8 cellular contexts compared by ENCODE assay signal in genomic region chr3:5017953-5018531, GRCh38. TPM values are rescaled to one million over a fixed set of nuclear protein-coding genes. Genes with fewer than 3 reads are reported as not detected.
DNase-seq lines count a peak whose midpoint lies in the region; ATAC-seq and TF ChIP-seq lines count a peak whose summit lies in the region.

No MANE protein-coding gene starts in this region.

- H3K79me2 ChIP-seq in PC-3 (ENCODE audit: low read length) (no peaks in the 10 kb centered on the region), osteoblast (ENCODE audit: insufficient read depth, low read length) (no peaks in the 10 kb centered on the region)

- H3K4me3 Mint-ChIP-seq in CD4-positive, CD25-positive, alpha-beta regulatory T cell, result no peak overlapping the region

- H3K36me3 ChIP-seq in CD4-positive, CD25-positive, alpha-beta regulatory T cell (ENCODE audit: control insufficient read depth, insufficient read depth, low read length), result no peaks in the 10 kb centered on the region
- no peaks in the 10 kb centered on the region for H3K36me3 ChIP-seq in PC-3 (ENCODE audit: low read depth, low read length)
- no peaks in the 10 kb centered on the region for H3K36me3 ChIP-seq in osteoblast (ENCODE audit: insufficient read depth, low read length)

- peaks cover 6% of the 10 kb centered on the region for H3K27me3 Mint-ChIP-seq in CD4-positive, CD25-positive, alpha-beta regulatory T cell

- POLR2A ChIA-PET in PC-3 (lab: Charles Lee; ENCODE audit: unreplicated experiment), result interaction anchor here (0.9 kb wide), 2 partner anchors 32 to 39 kb away, joined by 4 to 5 read pairs; partner anchors contain the start of gene BHLHE40

- CTCF ChIA-PET in PC-3 (lab: Charles Lee), result interaction anchor here (1.0 to 1.5 kb wide), 2 partner anchors 34 to 306 kb away, joined by 3 read pairs; no protein-coding TSS in a partner anchor

- H3K9me3 Mint-ChIP-seq in CD4-positive, CD25-positive, alpha-beta regulatory T cell, result no peaks in the 10 kb centered on the region

- H4K20me1 ChIP-seq in PC-3 (ENCODE audit: low read length) (no peaks in the 10 kb centered on the region), osteoblast (ENCODE audit: insufficient read depth, low read length) (no peaks in the 10 kb centered on the region)

- H3K9me2 ChIP-seq in PC-3 (replicated peaks; ENCODE audit: low read length), result no peaks in the 10 kb centered on the region

- H2AFZ ChIP-seq in PC-3 (ENCODE audit: low read length) (0 out of 2 replicates have a peak overlapping the region, but pooled peaks have one; percentile 1), osteoblast (ENCODE audit: low read length) (peak overlapping the region; percentile 82)

- H3K4me3 ChIP-seq in CD4-positive, CD25-positive, alpha-beta regulatory T cell (ENCODE audit: low read depth, low read length), result no peak overlapping the region
- H3K4me3 ChIP-seq in PC-3 (ENCODE audit: low read length) (no peak overlapping the region), osteoblast (ENCODE audit: insufficient read depth, low read length) (no peak overlapping the region)

- H3K9ac ChIP-seq in PC-3 (ENCODE audit: low read length), result peak overlapping the region; percentile 39

- no peak for DNase-seq in CD4-positive, CD25-positive, alpha-beta regulatory T cell
- DNase-seq in PC-3, result peak; percentile 64
- peak; percentile 93 for DNase-seq in osteoblast (ENCODE audit: insufficient read length, low spot score, missing footprints)
- DNase-seq in middle frontal gyrus (ENCODE audit: extremely low spot score, low spot score), result no peak
- no peak for DNase-seq in HK-2 (ENCODE audit: unreplicated experiment)

- H3K4me2 ChIP-seq in PC-3 (ENCODE audit: low read length), result 0 out of 2 replicates have a peak overlapping the region, but pooled peaks have one; percentile 2
- H3K4me2 ChIP-seq in osteoblast (ENCODE audit: insufficient read depth, low read length), result no peak overlapping the region

- no peak for ATAC-seq in CD4-positive, CD25-positive, alpha-beta regulatory T cell (ENCODE audit: low read depth in 2 of 2)
- ATAC-seq in PC-3 (peak; percentile 25), esophagus mucosa (peak; percentile 77), GM21360 (IDR thresholded peaks at IDR 0.05; ENCODE audit: unreplicated experiment) (no peak), HG03521 (IDR thresholded peaks at IDR 0.05; ENCODE audit: unreplicated experiment) (no peak)

- peak overlapping the region in 2 of 3 donors; percentile 9 to 66 for H3K27ac Mint-ChIP-seq in CD4-positive, CD25-positive, alpha-beta regulatory T cell

- no peak for TF ChIP-seq CTCF in PC-3 (conservative IDR thresholded peaks at IDR 0.05; ENCODE audit: low read depth, low read length)
- no peak for TF ChIP-seq CTCF in osteoblast (IDR thresholded peaks at IDR 0.05; ENCODE audit: extremely low read depth, low read depth, low read length)

- no TSS peak for BruUV-seq in PC-3 (replicated peaks; lab: Mats Ljungman, UMichigan)

- H3K4me1 ChIP-seq in CD4-positive, CD25-positive, alpha-beta regulatory T cell (ENCODE audit: control insufficient read depth, insufficient read depth, low read length, poor library complexity, severe bottlenecking), result peaks cover 19% of the 10 kb centered on the region
- H3K4me1 ChIP-seq in PC-3 (ENCODE audit: insufficient read depth, low read length) (peaks cover 63% of the 10 kb centered on the region), osteoblast (ENCODE audit: insufficient read depth, low read length) (peaks cover 54% of the 10 kb centered on the region)

- peaks cover 12% of the 10 kb centered on the region for H3F3A ChIP-seq in PC-3 (ENCODE audit: low read length, unreplicated experiment)

- H3K9me3 ChIP-seq in CD4-positive, CD25-positive, alpha-beta regulatory T cell (ENCODE audit: control insufficient read depth in 2 of 2, low read length in 2 of 2), result no peaks in the 10 kb centered on the region
- H3K9me3 ChIP-seq in PC-3 (ENCODE audit: low read length) (no peaks in the 10 kb centered on the region), osteoblast (ENCODE audit: low read depth, low read length) (no peaks in the 10 kb centered on the region)

- intact Hi-C loops in PC-3 (cut with micrococcal nuclease), result no loop called here

- no peaks in the 10 kb centered on the region for H3K36me3 Mint-ChIP-seq in CD4-positive, CD25-positive, alpha-beta regulatory T cell

- H3K27ac ChIP-seq in CD4-positive, CD25-positive, alpha-beta regulatory T cell (ENCODE audit: insufficient read depth, low read length, poor library complexity, severe bottlenecking), result no peak overlapping the region
- H3K27ac ChIP-seq in PC-3 (ENCODE audit: low read length), result peak overlapping the region; percentile 71
- H3K27ac ChIP-seq in osteoblast (ENCODE audit: low read depth, low read length), result peak overlapping the region; percentile 80

- peaks cover 0 to 41% (median 18%) of the 10 kb centered on the region in 4 donors for H3K4me1 Mint-ChIP-seq in CD4-positive, CD25-positive, alpha-beta regulatory T cell

- H3K27me3 ChIP-seq in CD4-positive, CD25-positive, alpha-beta regulatory T cell (ENCODE audit: control insufficient read depth, insufficient read depth, low read length), result no peaks in the 10 kb centered on the region
- H3K27me3 ChIP-seq in PC-3 (ENCODE audit: low read length), result no peaks in the 10 kb centered on the region
- H3K27me3 ChIP-seq in osteoblast (ENCODE audit: insufficient read depth, low read length), result no peaks in the 10 kb centered on the region

RNA-seq across cellular contexts. Expression of gene BHLHE40, which starts 38.8 kb away (rescaled TPM):
- 44.4 TPM for total RNA-seq in CD4-positive, CD25-positive, alpha-beta regulatory T cell
- polyA plus RNA-seq in CD4-positive, CD25-positive, alpha-beta regulatory T cell, result 1 to 10 TPM in 1 of 4 donors, under 1 TPM in 3; 0.65 to 1.2 (median 0.71) TPM
- total RNA-seq in PC-3 (2014; rRNA removed) (255 and 256 TPM in 2 replicates), esophagus mucosa (266 TPM), osteoblast (70.2 and 71.9 TPM in 2 replicates)

Comparison
In these comparisons a context has a peak if more than half of its experiments do, and no peak if none do; other contexts are left out.
1. ATAC-seq: peak in PC-3 (single experiment) and esophagus mucosa (single experiment); none in CD4-positive, CD25-positive, alpha-beta regulatory T cell (0 of 2), GM21360 (single experiment) and HG03521 (single experiment).
2. DNase-seq: peak in PC-3 (single experiment) and osteoblast (single experiment); none in CD4-positive, CD25-positive, alpha-beta regulatory T cell (0 of 3), middle frontal gyrus (single experiment) and HK-2 (single experiment).